In genomic region chr6:16700202-16700997, GRCh38 we compare ENCODE assay signal across 8 cellular contexts.
A peak's percentile ranks its signal among the peaks of the same experiment; 100 is the strongest.
DNase-seq lines count a peak whose midpoint lies in the region; ATAC-seq lines count a peak whose summit lies in the region.

No MANE protein-coding gene starts in this region.

- peak; percentile 17 for DNase-seq in stimulated activated CD4-positive, alpha-beta T cell treated with anti-CD3 and anti-CD28 coated beads, Interleukin-1b, Interleukin-23, amount 100 ng/mL, for 48 hours
- no peak for DNase-seq in stimulated activated CD4-positive, alpha-beta T cell treated with anti-CD3 and anti-CD28 coated beads, Interleukin-12 subunit alpha, Interleukin-12 subunit beta, amount 100 ng/mL, for 4 hours
- peak; percentile 54 for DNase-seq in central memory CD4-positive, alpha-beta T cell
- DNase-seq in T1000 (lab: John Stamatoyannopoulos, UW) = no peak
- no peak for DNase-seq in left colon
- no peak for DNase-seq in dedifferentiated amniotic fluid mesenchymal stem cell (ENCODE audit: extremely low spot score)

- intact Hi-C loops in left colon (cut with DNase I, micrococcal nuclease) = no loop called here

- H3K4me1 ChIP-seq in mononuclear cell (ENCODE audit: insufficient read depth, low read length) = peaks cover 72% of the 10 kb centered on the region

- no peaks in the 10 kb centered on the region for H3K9me3 ChIP-seq in mononuclear cell (ENCODE audit: low read depth, low read length)

- peak overlapping the region; percentile 30 for H3K4me3 ChIP-seq in mononuclear cell (ENCODE audit: low read length)

- ATAC-seq in HG03442 (IDR thresholded peaks at IDR 0.05; ENCODE audit: unreplicated experiment) = no peak
- no peak for ATAC-seq in left colon

- no peaks in the 10 kb centered on the region for H3K27me3 ChIP-seq in mononuclear cell (ENCODE audit: insufficient read depth, low read length)

Comparison
In these comparisons a context has a peak if more than half of its experiments do, and no peak if none do; other contexts are left out.
1. DNase-seq: peak in stimulated activated CD4-positive, alpha-beta T cell treated with anti-CD3 and anti-CD28 coated beads, Interleukin-1b, Interleukin-23, amount 100 ng/mL, for 48 hours (single experiment) and central memory CD4-positive, alpha-beta T cell (single experiment); none in stimulated activated CD4-positive, alpha-beta T cell treated with anti-CD3 and anti-CD28 coated beads, Interleukin-12 subunit alpha, Interleukin-12 subunit beta, amount 100 ng/mL, for 4 hours (single experiment), T1000 (single experiment), left colon (0 of 2) and dedifferentiated amniotic fluid mesenchymal stem cell (single experiment).